In the genomic region with DNA sequence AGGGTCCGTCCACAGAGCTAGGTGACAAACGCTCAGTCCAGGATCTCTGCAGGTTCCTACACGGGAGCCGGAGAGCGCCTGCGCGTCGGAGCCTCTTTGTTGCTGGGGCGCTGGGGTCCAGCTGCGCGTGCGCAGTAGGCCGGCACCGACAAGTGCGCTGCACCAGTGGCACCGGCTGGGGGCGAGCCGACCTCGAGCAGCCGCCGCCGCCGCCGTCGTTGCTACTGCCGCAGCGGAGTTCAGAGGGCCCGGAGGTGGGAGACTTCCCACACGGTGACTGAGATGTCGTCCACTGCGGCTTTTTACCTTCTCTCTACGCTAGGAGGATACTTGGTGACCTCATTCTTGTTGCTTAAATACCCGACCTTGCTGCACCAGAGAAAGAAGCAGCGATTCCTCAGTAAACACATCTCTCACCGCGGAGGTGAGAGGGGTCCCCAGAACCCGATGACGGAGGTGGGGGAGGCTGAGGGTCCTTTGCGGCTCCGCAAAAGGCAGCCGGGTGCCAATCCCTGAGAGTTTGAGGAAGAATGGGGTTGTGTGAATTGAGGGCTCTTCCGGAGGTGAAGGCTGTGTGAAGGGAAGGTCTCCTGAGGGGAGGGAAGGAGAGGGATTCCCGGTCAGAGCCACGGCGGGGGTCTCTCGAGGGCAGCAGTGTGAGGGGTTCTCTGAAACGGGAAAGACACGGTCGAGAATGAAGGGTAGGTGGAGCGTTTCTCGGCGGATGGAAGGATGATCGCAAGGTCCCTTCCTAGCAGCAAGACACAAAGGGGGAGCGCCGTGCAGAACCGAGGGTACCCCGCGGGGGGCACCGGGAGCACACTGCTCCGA, we compare ENCODE assay signal across 8 cellular contexts. TPM values are rescaled to one million over a fixed set of nuclear protein-coding genes. Genes with fewer than 3 reads are reported as not detected.
A peak's percentile ranks its signal among the peaks of the same experiment; 100 is the strongest.
DNase-seq lines count a peak whose midpoint lies in the region; ATAC-seq and TF ChIP-seq lines count a peak whose summit lies in the region.

A gene (plus strand): TSS at position 184 of the 831 bp plus-strand sequence. CDS start 99 bp downstream, at position 283.

- H3K36me3 Mint-ChIP-seq in activated naive CD4-positive, alpha-beta T cell treated with anti-CD3 and anti-CD28 coated beads, Interleukin-2, amount 50 U/mL, for 24 hours = peaks cover 4% of the 10 kb centered on the region
- no peaks in the 10 kb centered on the region for H3K36me3 Mint-ChIP-seq in glutamatergic neuron (ENCODE audit: unreplicated experiment)

- peak within 1 kb of the TSS; percentile 95 for H3K27ac Mint-ChIP-seq in activated naive CD4-positive, alpha-beta T cell treated with anti-CD3 and anti-CD28 coated beads, Interleukin-2, amount 50 U/mL, for 24 hours
- H3K27ac Mint-ChIP-seq in glutamatergic neuron (ENCODE audit: unreplicated experiment) = peak within 1 kb of the TSS; percentile 100

- TF ChIP-seq CTCF in NB4 (IDR thresholded peaks at IDR 0.05; ENCODE audit: low read depth, low read length) (peak; percentile 35), glutamatergic neuron (IDR thresholded peaks at IDR 0.05; ENCODE audit: partially characterized antibody, unreplicated experiment) (peak; percentile 65), omental fat pad (IDR thresholded peaks at IDR 0.05) (peak in 1 of 3 donors; percentile 29), testis (IDR thresholded peaks at IDR 0.05) (peak; percentile 60 to 72 (median 62))

- WGBS in testis, 2 donors = 0% methylated on average over 27 to 59 of the region's 60 CpGs

- no peaks in the 10 kb centered on the region for H3K27me3 ChIP-seq in testis

- DNase-seq in NB4 (ENCODE audit: low read depth) (peak; percentile 93), SK-N-DZ (ENCODE audit: low spot score) (peak; percentile 97), glutamatergic neuron (peak; percentile 99), omental fat pad (ENCODE audit: low spot score) (peak; percentile 79), testis (peak; percentile 96)

- H3K9me3 ChIP-seq in testis = no peaks in the 10 kb centered on the region

- peak within 1 kb of the TSS; percentile 100 for H3K4me3 Mint-ChIP-seq in activated naive CD4-positive, alpha-beta T cell treated with anti-CD3 and anti-CD28 coated beads, Interleukin-2, amount 50 U/mL, for 24 hours
- H3K4me3 Mint-ChIP-seq in glutamatergic neuron (ENCODE audit: unreplicated experiment) = peak within 1 kb of the TSS; percentile 100

- H3K4me1 ChIP-seq in testis = no peaks in the 10 kb centered on the region

- peaks cover 15% of the 10 kb centered on the region for H3K4me1 Mint-ChIP-seq in activated naive CD4-positive, alpha-beta T cell treated with anti-CD3 and anti-CD28 coated beads, Interleukin-2, amount 50 U/mL, for 24 hours
- peaks cover 1% of the 10 kb centered on the region for H3K4me1 Mint-ChIP-seq in glutamatergic neuron (ENCODE audit: low read depth, unreplicated experiment)

- ATAC-seq in HG02588 (IDR thresholded peaks at IDR 0.05; ENCODE audit: unreplicated experiment) (peak; percentile 95), omental fat pad (ENCODE audit: low FRiP score) (peak; percentile 98)

- intact Hi-C loops in testis (cut with DNase I; ENCODE audit: low total_unique reads) = no loop called here

- no peaks in the 10 kb centered on the region for H3K36me3 ChIP-seq in testis (ENCODE audit: low read depth, missing control alignments)

- H3K9me3 Mint-ChIP-seq in activated naive CD4-positive, alpha-beta T cell treated with anti-CD3 and anti-CD28 coated beads, Interleukin-2, amount 50 U/mL, for 24 hours = no peaks in the 10 kb centered on the region
- H3K9me3 Mint-ChIP-seq in glutamatergic neuron (ENCODE audit: unreplicated experiment) = peaks cover 10% of the 10 kb centered on the region

- H3K4me3 ChIP-seq in NB4 (ENCODE audit: low read depth, low read length) = peak within 1 kb of the TSS; percentile 69
- peak within 1 kb of the TSS; percentile 59 to 77 for H3K4me3 ChIP-seq in testis

- TF ChIP-seq POLR2A in GM10847 (IDR thresholded peaks at IDR 0.05; ENCODE audit: extremely low read depth, insufficient read length) (peak; percentile 37), NB4 (IDR thresholded peaks at IDR 0.05; ENCODE audit: extremely low read depth, insufficient read length) (peak; percentile 43), testis (IDR thresholded peaks at IDR 0.05) (no peak)

- H3K27me3 Mint-ChIP-seq in activated naive CD4-positive, alpha-beta T cell treated with anti-CD3 and anti-CD28 coated beads, Interleukin-2, amount 50 U/mL, for 24 hours = no peaks in the 10 kb centered on the region
- peaks cover 5% of the 10 kb centered on the region for H3K27me3 Mint-ChIP-seq in glutamatergic neuron (ENCODE audit: unreplicated experiment)

- peak within 1 kb of the TSS; percentile 52 to 66 for H3K27ac ChIP-seq in testis

RNA-seq across cellular contexts. Expression of the gene that starts here (rescaled TPM):
- 17.1 and 21.5 TPM in 2 replicates for polyA plus RNA-seq in SK-N-DZ (2014; cell fraction: cytosol; rRNA removed)
- polyA plus RNA-seq in SK-N-DZ (2014; cell fraction: nucleus; rRNA removed) = 8.2 and 12.3 TPM in 2 replicates
- total RNA-seq in glutamatergic neuron (ENCODE audit: unreplicated experiment) (34.3 TPM), omental fat pad (1 to 10 TPM in 3 of 4 donors, under 1 TPM in 1; 0.24 to 3.3 (median 2.6) TPM), testis (10 to 100 TPM in 1 of 2 donors, 1 to 10 TPM in 1; 9.6 to 11.7 TPM)
- 27.7 TPM for polyA plus RNA-seq in testis (ENCODE audit: insufficient read depth, low read depth, low replicate concordance)

Comparison
In these comparisons a context has a peak if more than half of its experiments do, and no peak if none do; other contexts are left out.
1. Peak in every context shown above with its lines: DNase-seq, ATAC-seq, H3K4me3 ChIP-seq and H3K27ac ChIP-seq.